16 cellular contexts compared by ENCODE assay signal in genomic region chr11:79466411-79466810, GRCh38. TPM values are rescaled to one million over a fixed set of nuclear protein-coding genes. Genes with fewer than 3 reads are reported as not detected.
DNase-seq lines count a peak whose midpoint lies in the region; ATAC-seq, FAIRE-seq and TF ChIP-seq lines count a peak whose summit lies in the region.
"Had no signal": no experiment of that assay in that cellular context is flagged by ENCODE, and none has a peak within 500 bp of the region (broad histone marks: within the 10 kb centered on the region; RNA-seq: fewer than 3 reads in every experiment).

No MANE protein-coding gene starts in this region.

- no peaks in the 10 kb centered on the region for H3K36me3 ChIP-seq in IMR-90 (ENCODE audit: control insufficient read depth, insufficient read depth, low read length)
- H3K36me3 ChIP-seq in bronchial epithelial cell (ENCODE audit: control insufficient read depth, insufficient read depth, low read length) = no peaks in the 10 kb centered on the region
- H3K36me3 ChIP-seq in Caco-2 (ENCODE audit: control insufficient read depth, insufficient read depth, low read length) = no peaks in the 10 kb centered on the region
- H3K36me3 ChIP-seq: left lung had no signal

- ATAC-seq in IMR-90 (ENCODE audit: low read depth) (peak; percentile 100), HG02571 (IDR thresholded peaks at IDR 0.05; ENCODE audit: unreplicated experiment) (no peak)
- ATAC-seq: GM12878, left lung, Right ventricle myocardium inferior had no signal

- H3K9me3 ChIP-seq in IMR-90 (ENCODE audit: control insufficient read depth, insufficient read depth, low read length) (no peaks in the 10 kb centered on the region), Caco-2 (no peaks in the 10 kb centered on the region)
- H3K9me3 ChIP-seq: left lung had no signal

- H3K18ac ChIP-seq in IMR-90 (ENCODE audit: low read depth, low read length) = no peak overlapping the region

- FAIRE-seq in bronchial epithelial cell (lab: Jason Lieb, UNC) = no peak
- FAIRE-seq: GM12878 had no signal

- H3K27me3 ChIP-seq in IMR-90 (ENCODE audit: control insufficient read depth, insufficient read depth, low read length) (peaks cover 7% of the 10 kb centered on the region), bronchial epithelial cell (ENCODE audit: control insufficient read depth, insufficient read depth, low read length) (no peaks in the 10 kb centered on the region), dorsolateral prefrontal cortex (peaks cover 0 to 14% (median 0%) of the 10 kb centered on the region in 45 donors), Caco-2 (replicated peaks; ENCODE audit: control insufficient read depth, insufficient read depth, low read length) (no peaks in the 10 kb centered on the region; the same call in 1 of the 2 replicates)

- no peak overlapping the region for H3K23ac ChIP-seq in IMR-90 (ENCODE audit: low read depth, low read length)

- intact Hi-C loops in IMR-90 (cut with micrococcal nuclease) (no loop called here), dorsolateral prefrontal cortex (cut with DNase I) (no loop called here), Caco-2 (cut with micrococcal nuclease; ENCODE audit: unreplicated experiment) (no loop called here)

- no peaks in the 10 kb centered on the region for H3K9me3 Mint-ChIP-seq in Caco-2 (ENCODE audit: unreplicated experiment)

- H3K4me2 ChIP-seq in IMR-90 (ENCODE audit: low read depth, low read length) = no peak overlapping the region

- no peak overlapping the region for H4K5ac ChIP-seq in IMR-90 (ENCODE audit: low read depth, low read length)

- no peak overlapping the region for H3K9ac ChIP-seq in IMR-90 (ENCODE audit: low read depth, low read length)

- peaks cover 19% of the 10 kb centered on the region for H3K27me3 Mint-ChIP-seq in Caco-2 (ENCODE audit: insufficient read depth, unreplicated experiment)

- no peaks in the 10 kb centered on the region for H3K79me1 ChIP-seq in IMR-90 (ENCODE audit: low read depth in 1 of 2, low read length in 2 of 2)

- 0 out of 2 replicates have a peak, but pooled peaks cover 5% of the 10 kb centered on the region for H3K9me1 ChIP-seq in IMR-90 (ENCODE audit: insufficient read depth, low read length)

- no peak overlapping the region for H4K8ac ChIP-seq in IMR-90 (ENCODE audit: low read depth in 2 of 2, low read length in 2 of 2)

- no peak overlapping the region for H2BK20ac ChIP-seq in IMR-90 (ENCODE audit: low read depth, low read length)

- H2AFZ ChIP-seq in IMR-90 (replicated peaks; ENCODE audit: low read length, poor library complexity) = no peak overlapping the region

- no peak overlapping the region for H3K4ac ChIP-seq in IMR-90 (ENCODE audit: low read depth, low read length)

- whole genome bisulfite sequencing in IMR-90 (ENCODE audit: extremely low coverage in 2 of 2, insufficient read length in 1 of 2), 2 experiments = no CpG with 5 or more reads among the region's 2 CpGs

- dilution Hi-C loops in IMR-90 (cut with HindIII; ENCODE audit: low sequenced_read_pairs, unreplicated experiment) = no loop called here

- H3K4me3 Mint-ChIP-seq in Caco-2 (ENCODE audit: unreplicated experiment) = no peak overlapping the region
- H3K4me3 Mint-ChIP-seq: B cell, naive B cell had no signal

- no peak overlapping the region for H2BK5ac ChIP-seq in IMR-90 (ENCODE audit: low read depth, low read length, poor library complexity, severe bottlenecking)

- no peak overlapping the region; the same call in 1 of the 2 replicates for H3K27ac ChIP-seq in IMR-90 (ENCODE audit: insufficient read depth, low read length)
- H3K27ac ChIP-seq in dorsolateral prefrontal cortex = no peak overlapping the region
- H3K27ac ChIP-seq: left lung had no signal

- no peak overlapping the region for H4K91ac ChIP-seq in IMR-90 (ENCODE audit: insufficient read depth, low read depth, low read length)

- H3K4me1 ChIP-seq in IMR-90 (ENCODE audit: control insufficient read depth, insufficient read depth, low read length) (peaks cover 1% of the 10 kb centered on the region; the same call in 1 of the 2 replicates), Caco-2 (no peaks in the 10 kb centered on the region)
- H3K4me1 ChIP-seq: left lung had no signal

- POLR2A ChIA-PET in IMR-90 (lab: Charles Lee; ENCODE audit: unreplicated experiment) (no interaction called here), Caco-2 (lab: Charles Lee) (no interaction called here)

- H2BK120ac ChIP-seq in IMR-90 (ENCODE audit: low read depth, low read length) = no peak overlapping the region

- no peaks in the 10 kb centered on the region for H3K4me1 Mint-ChIP-seq in Caco-2 (ENCODE audit: low read depth, unreplicated experiment)
- H3K4me1 Mint-ChIP-seq: B cell, naive B cell had no signal

- no peak for TF ChIP-seq RAD21 in IMR-90 (IDR thresholded peaks at IDR 0.05; ENCODE audit: low read length)

- CTCF ChIA-PET in IMR-90 (lab: Yijun Ruan, JAX) (no interaction called here), Caco-2 (lab: Charles Lee) (no interaction called here)

- H3K27ac Mint-ChIP-seq in Caco-2 (ENCODE audit: unreplicated experiment) = no peak overlapping the region
- H3K27ac Mint-ChIP-seq: B cell, naive B cell had no signal

- in situ Hi-C loops in IMR-90 (cut with MboI; ENCODE audit: low sequenced_read_pairs) (no loop called here), G401 (cut with HindIII; ENCODE audit: low sequenced_read_pairs) (no loop called here)

- no peak overlapping the region for H2BK15ac ChIP-seq in IMR-90 (ENCODE audit: low read depth, low read length)

- no peak overlapping the region for H2AK5ac ChIP-seq in IMR-90 (ENCODE audit: low read depth, low read length)

- no peaks in the 10 kb centered on the region for H3K36me3 Mint-ChIP-seq in Caco-2 (ENCODE audit: insufficient read depth, unreplicated experiment)
- H3K36me3 Mint-ChIP-seq: naive B cell had no signal

- TF ChIP-seq POLR2A in IMR-90 (IDR thresholded peaks at IDR 0.05; ENCODE audit: low read depth, low read length) = no peak

- H3K4me3 ChIP-seq in IMR-90 (ENCODE audit: insufficient read depth, low read depth, low read length) = no peak overlapping the region
- no peak overlapping the region for H3K4me3 ChIP-seq in bronchial epithelial cell (ENCODE audit: low read depth, low read length)
- H3K4me3 ChIP-seq in dorsolateral prefrontal cortex = no peak overlapping the region
- no peak overlapping the region for H3K4me3 ChIP-seq in Caco-2 (ENCODE audit: low read depth, low read length)
- H3K4me3 ChIP-seq: GM12878, left lung had no signal

- no peaks in the 10 kb centered on the region for H4K20me1 ChIP-seq in IMR-90 (ENCODE audit: insufficient read depth, low read length)

- no peak overlapping the region for H3K14ac ChIP-seq in IMR-90 (replicated peaks; ENCODE audit: low read depth, low read length)

- no peak overlapping the region for H2AK9ac ChIP-seq in IMR-90 (replicated peaks; ENCODE audit: low read depth, low read length, poor library complexity)

- BruUV-seq in IMR-90 (replicated peaks; lab: Mats Ljungman, UMichigan) = no TSS peak
- no TSS peak for BruUV-seq in Caco-2 (replicated peaks; lab: Mats Ljungman, UMichigan)

- DNase-seq in AG08396 (ENCODE audit: low spot score) (peak; percentile 63), IMR-90 (peak; percentile 81), bronchial epithelial cell (ENCODE audit: low read depth) (peak; percentile 56), iris pigment epithelial cell (ENCODE audit: low read depth) (peak; percentile 79), dorsolateral prefrontal cortex (no peak), G401 (ENCODE audit: low spot score) (no peak), Caco-2 (no peak)
- DNase-seq: activated T-cell treated with anti-CD3 and anti-CD28 coated beads, Interleukin-2, amount 50 U/mL, for 48 hours; amygdala; left lung; naive B cell; NCI-H69 had no signal

- TF ChIP-seq CTCF in IMR-90 (conservative IDR thresholded peaks at IDR 0.05; ENCODE audit: low read depth, low read length) (no peak), bronchial epithelial cell (IDR thresholded peaks at IDR 0.05; ENCODE audit: insufficient read depth, low read length, severe bottlenecking) (no peak), dorsolateral prefrontal cortex (IDR thresholded peaks at IDR 0.05 in 54 of 56, conservative IDR thresholded peaks at IDR 0.05 in 2 of 56; ENCODE audit: low read depth in 1 of 56, partially characterized antibody in 56 of 56) (no peak), Caco-2 (IDR thresholded peaks at IDR 0.05; ENCODE audit: insufficient read depth in 1 of 2, low read depth in 1 of 2, low read length in 1 of 2, severe bottlenecking in 1 of 2, unreplicated experiment in 1 of 2) (no peak)

- H3K56ac ChIP-seq in IMR-90 (ENCODE audit: extremely low read depth, insufficient read depth, low read length) = no peak overlapping the region

TF ChIP-seq in IMR-90, 13 proteins besides CTCF, POLR2A, EP300 and RAD21:
- 0 out of 2 replicates have a peak, but pooled peaks have one; percentile 21 for TF ChIP-seq MAFK (IDR thresholded peaks at IDR 0.05; ENCODE audit: low read depth, low read length)
- TF ChIP-seq BHLHE40 (IDR thresholded peaks at IDR 0.05; ENCODE audit: low read depth, low read length) = no peak

RNA-seq across cellular contexts. Expression of gene TENM4, which starts 25.6 kb away (rescaled TPM):
- total RNA-seq in IMR-90 (2012; rRNA removed) (9.0 and 9.2 TPM in 2 replicates), bronchial epithelial cell (3.2 and 6.1 TPM in 2 replicates), dorsolateral prefrontal cortex (100 to 1,000 TPM in 5 of 120 experiments, 10 to 100 TPM in 115; 37.8 to 115 (median 70.2) TPM), Caco-2 (2022) (1.1 and 2.0 TPM in 2 replicates)
- 7.4 and 7.6 TPM in 2 replicates for polyA plus RNA-seq in IMR-90 (2012; rRNA removed)
- polyA plus RNA-seq in IMR-90 (2012; cell fraction: cytosol; rRNA removed) = 8.1 and 12.3 TPM in 2 replicates
- 6.6 and 12.5 TPM in 2 replicates for polyA plus RNA-seq in IMR-90 (2012; cell fraction: nucleus; rRNA removed; ENCODE audit: low replicate concordance)
- 18.6 and 18.7 TPM in 2 replicates for total RNA-seq in G401 (2014; rRNA removed; shearing (Covaris generic))

Comparison
In these comparisons a context has a peak if more than half of its experiments do, and no peak if none do; other contexts are left out.
1. DNase-seq: peak in AG08396 (single experiment), IMR-90 (single experiment), bronchial epithelial cell (single experiment) and iris pigment epithelial cell (single experiment); none in dorsolateral prefrontal cortex (0 of 10), G401 (single experiment) and Caco-2 (0 of 2).